In the genomic region with DNA sequence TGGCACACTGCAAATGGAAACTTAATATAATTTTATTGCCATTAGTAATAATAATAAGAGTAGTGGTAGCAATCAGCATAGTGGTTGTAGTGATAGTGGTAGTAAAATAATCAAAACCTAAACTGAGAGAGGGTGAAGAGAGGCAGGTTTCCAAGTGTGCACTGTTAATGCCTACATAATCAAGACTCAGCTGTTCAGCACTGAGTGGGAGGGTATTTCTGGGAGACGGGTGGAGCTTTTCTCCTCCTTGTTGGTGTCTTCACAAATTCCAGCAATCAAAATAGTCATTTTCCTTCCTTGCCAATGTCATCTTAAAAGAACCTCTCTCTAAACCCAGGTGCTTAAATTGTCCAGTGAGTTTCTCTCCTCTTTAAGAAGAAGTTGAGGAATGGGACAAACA, we compare ENCODE assay signal across 5 cellular contexts. TPM values are rescaled to one million over a fixed set of nuclear protein-coding genes. Genes with fewer than 3 reads are reported as not detected.
"Had no signal": no experiment of that assay in that cellular context is flagged by ENCODE, and none has a peak within 500 bp of the region (broad histone marks: within the 10 kb centered on the region; RNA-seq: fewer than 3 reads in every experiment).

No MANE protein-coding gene starts in this region.

- H3K4me3 ChIP-seq: K562 had no signal

- H3K27ac ChIP-seq: HL-60 had no signal

- DNase-seq: IMR-90 had no signal

- ATAC-seq: HepG2, K562 had no signal

RNA-seq across cellular contexts. Expression of gene CCDC149, which starts 18.6 kb away (rescaled TPM):
- polyA plus RNA-seq: IgD-negative memory B cell had no signal
